8 cellular contexts compared by ENCODE assay signal in the genomic region with DNA sequence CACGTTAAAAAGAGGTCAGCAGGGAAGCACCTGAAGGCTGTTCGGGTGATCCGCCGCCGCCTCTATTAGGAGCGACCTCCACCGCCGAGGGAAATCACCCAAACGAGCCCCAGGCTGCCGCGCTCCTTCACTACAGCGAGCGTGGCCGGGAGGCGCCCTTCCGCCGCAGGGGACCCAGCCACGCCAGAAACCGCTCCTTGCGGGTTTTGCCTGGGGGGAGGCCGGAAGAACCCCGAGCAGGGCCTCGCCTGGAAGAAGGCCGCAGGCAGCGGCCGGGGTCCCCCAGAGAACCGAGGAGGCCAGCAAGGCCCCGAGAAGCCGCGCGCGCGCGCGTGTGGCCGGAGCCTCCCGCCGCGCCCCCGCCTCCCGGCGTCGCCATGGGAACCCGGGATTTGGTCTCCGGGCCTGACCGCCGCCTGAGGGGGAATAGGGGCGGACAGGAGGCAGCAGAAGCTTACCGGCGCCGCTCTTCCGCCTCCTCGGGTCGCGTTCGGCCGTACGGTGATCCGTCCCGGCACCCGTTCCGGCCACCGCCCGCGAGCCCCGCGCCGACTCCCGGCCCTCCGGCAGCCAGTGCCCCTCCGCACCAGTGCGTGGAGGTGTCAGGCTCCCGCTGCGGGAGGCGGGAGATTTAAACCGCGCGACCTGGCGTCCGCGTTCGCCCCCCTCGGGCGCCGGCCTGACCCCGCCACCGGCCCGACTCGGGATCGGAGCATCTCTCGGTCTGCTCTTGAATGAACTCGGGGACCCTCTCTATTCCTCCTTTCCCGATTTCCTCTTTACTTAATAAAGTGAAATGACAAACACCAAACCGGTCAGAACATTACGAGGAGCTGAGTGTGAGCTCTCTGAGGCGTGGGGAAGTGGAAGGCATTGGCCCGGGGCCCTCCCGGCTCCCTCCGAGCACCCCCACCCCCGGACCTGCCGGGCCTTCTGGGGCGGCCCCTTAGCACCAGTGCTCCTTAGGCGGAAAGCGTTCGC. TPM values are rescaled to one million over a fixed set of nuclear protein-coding genes. Genes with fewer than 3 reads are reported as not detected.
DNase-seq lines count a peak whose midpoint lies in the region; ATAC-seq and TF ChIP-seq lines count a peak whose summit lies in the region.

A gene (minus strand): TSS at position 606 of the 981 bp plus-strand sequence. CDS start 42,757 bp downstream, outside the sequence.

- H3K36me3 ChIP-seq in left lung = no peaks in the 10 kb centered on the region

- H3K9me3 Mint-ChIP-seq in activated CD4-positive, alpha-beta T cell treated with anti-CD3 and anti-CD28 coated beads, Interleukin-2, amount 10 ng/mL, durations not matched to agents 7 days and 5 days = no peaks in the 10 kb centered on the region

- peaks cover 12% of the 10 kb centered on the region for H3K4me1 Mint-ChIP-seq in activated CD4-positive, alpha-beta T cell treated with anti-CD3 and anti-CD28 coated beads, Interleukin-2, amount 10 ng/mL, durations not matched to agents 7 days and 5 days

- TF ChIP-seq CTCF in AG10803 (conservative IDR thresholded peaks at IDR 0.05; ENCODE audit: low read length) = no peak
- no peak for TF ChIP-seq CTCF in left lung (IDR thresholded peaks at IDR 0.05)

- H3K9me3 ChIP-seq in left lung = no peaks in the 10 kb centered on the region

- peak within 1 kb of the TSS; percentile 49 to 56 for H3K27ac ChIP-seq in left lung

- no peaks in the 10 kb centered on the region for H3K27me3 Mint-ChIP-seq in activated CD4-positive, alpha-beta T cell treated with anti-CD3 and anti-CD28 coated beads, Interleukin-2, amount 10 ng/mL, durations not matched to agents 7 days and 5 days

- CTCF ChIA-PET in activated CD4-positive, alpha-beta T cell treated with anti-CD3 and anti-CD28 coated beads, Interleukin-2, amount 10 ng/mL, durations not matched to agents 7 days and 5 days (lab: Charles Lee) = interaction anchor here (0.6 to 1.5 kb wide), 9 partner anchors 9 to 944 kb away, joined by 3 to 5 read pairs (median 3); no protein-coding TSS in a partner anchor

- peaks cover 0 to 16% of the 10 kb centered on the region in 2 donors for H3K27me3 ChIP-seq in left lung

- peak; percentile 55 for ATAC-seq in GM18873 (IDR thresholded peaks at IDR 0.05; ENCODE audit: low FRiP score, unreplicated experiment)
- peak; percentile 71 for ATAC-seq in HG03108 (IDR thresholded peaks at IDR 0.05; ENCODE audit: unreplicated experiment)
- peak; percentile 90 for ATAC-seq in left lung

- intact Hi-C loops in left lung (cut with DNase I) = no loop called here

- H3K4me1 ChIP-seq in left lung = peaks cover 0 to 12% of the 10 kb centered on the region in 2 donors

- H3K27ac Mint-ChIP-seq in activated CD4-positive, alpha-beta T cell treated with anti-CD3 and anti-CD28 coated beads, Interleukin-2, amount 10 ng/mL, durations not matched to agents 7 days and 5 days = peak within 1 kb of the TSS; percentile 90

- POLR2A ChIA-PET in activated CD4-positive, alpha-beta T cell treated with anti-CD3 and anti-CD28 coated beads, Interleukin-2, amount 10 ng/mL, durations not matched to agents 7 days and 5 days (lab: Charles Lee) = interaction anchor here (0.6 kb wide), 2 partner anchors 86 to 380 kb away, joined by 3 read pairs; no protein-coding TSS in a partner anchor

- H3K4me3 ChIP-seq in AG10803 (ENCODE audit: low read length) = peak within 1 kb of the TSS; percentile 81
- peak within 1 kb of the TSS; percentile 76 to 87 for H3K4me3 ChIP-seq in left lung

- H3K4me3 Mint-ChIP-seq in activated CD4-positive, alpha-beta T cell treated with anti-CD3 and anti-CD28 coated beads, Interleukin-2, amount 10 ng/mL, durations not matched to agents 7 days and 5 days = peak within 1 kb of the TSS; percentile 88

- DNase-seq in AG10803 (ENCODE audit: low read depth) (peak; percentile 53), NCI-H460 (ENCODE audit: extremely low read depth, low read depth) (peak; percentile 43), cortex of kidney (lab: John Stamatoyannopoulos, UW) (peak; percentile 12), left lung (peak; percentile 64 to 91)
- DNase-seq in activated CD4-positive, alpha-beta T cell treated with anti-CD3 and anti-CD28 coated beads, Interleukin-2, amount 10 ng/mL, durations not matched to agents 7 days and 5 days = peak; percentile 66
- peak; percentile 57 for DNase-seq in stimulated activated CD4-positive, alpha-beta T cell treated with anti-CD3 and anti-CD28 coated beads, Interleukin-4, amount 100 ng/mL, for 24 hours

- no peaks in the 10 kb centered on the region for H3K36me3 Mint-ChIP-seq in activated CD4-positive, alpha-beta T cell treated with anti-CD3 and anti-CD28 coated beads, Interleukin-2, amount 10 ng/mL, durations not matched to agents 7 days and 5 days (ENCODE audit: low read depth)

RNA-seq across cellular contexts. Expression of the gene that starts here (rescaled TPM):
- total RNA-seq in NCI-H460 (2014; rRNA removed; shearing (Covaris generic)) = 5.6 and 6.9 TPM in 2 replicates
- 2.3 and 2.4 TPM in 2 replicates for polyA plus RNA-seq in NCI-H460 (2014; cell fraction: nucleus; rRNA removed)
- 1 to 10 TPM; 6.6 to 7.6 TPM for total RNA-seq in activated CD4-positive, alpha-beta T cell treated with anti-CD3 and anti-CD28 coated beads, Interleukin-2, amount 10 ng/mL, durations not matched to agents 7 days and 5 days
- total RNA-seq in left lung = 1 to 10 TPM; 2.6 to 2.7 TPM

Comparison
In these comparisons a context has a peak if more than half of its experiments do, and no peak if none do; other contexts are left out.
1. Peak in every context shown above with its lines: DNase-seq, ATAC-seq, H3K4me3 ChIP-seq and H3K27ac ChIP-seq.
2. DNase-seq: peak in every context shown above with its lines; median percentile 78 in left lung; 66 in activated CD4-positive, alpha-beta T cell treated with anti-CD3 and anti-CD28 coated beads, Interleukin-2, amount 10 ng/mL, durations not matched to agents 7 days and 5 days; 57 in stimulated activated CD4-positive, alpha-beta T cell treated with anti-CD3 and anti-CD28 coated beads, Interleukin-4, amount 100 ng/mL, for 24 hours; 53 in AG10803; 43 in NCI-H460; 12 in cortex of kidney.